In the genomic region with DNA sequence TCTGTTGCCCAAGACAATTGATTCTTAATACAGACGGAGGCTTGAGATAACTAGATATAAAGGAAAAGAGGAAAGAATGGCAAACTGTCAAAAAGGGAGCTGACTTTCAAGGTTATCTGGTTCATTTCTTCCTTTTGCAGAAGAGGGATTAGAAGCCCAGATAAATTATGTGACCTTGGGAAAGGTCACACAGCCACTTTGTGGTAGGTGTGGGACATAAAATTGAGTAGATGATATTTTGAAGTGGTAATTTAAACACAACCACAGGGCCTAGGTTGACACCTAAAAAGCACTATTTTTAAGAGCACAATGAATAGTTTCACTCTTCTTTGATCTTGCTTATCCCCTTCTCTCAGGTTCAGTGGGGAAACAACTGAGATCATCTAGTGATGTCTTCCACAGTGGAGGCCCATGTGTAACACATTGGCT, we compare ENCODE assay signal across 11 cellular contexts. TPM values are rescaled to one million over a fixed set of nuclear protein-coding genes. Genes with fewer than 3 reads are reported as not detected.
DNase-seq lines count a peak whose midpoint lies in the region; ATAC-seq and TF ChIP-seq lines count a peak whose summit lies in the region.
"Had no signal": no experiment of that assay in that cellular context is flagged by ENCODE, and none has a peak within 500 bp of the region (broad histone marks: within the 10 kb centered on the region; RNA-seq: fewer than 3 reads in every experiment).

No MANE protein-coding gene starts in this region.

- no peaks in the 10 kb centered on the region for H3K27me3 Mint-ChIP-seq in dendritic cell treated with granulocyte-macrophage colony-stimulating factor and Interleukin-4, amounts not matched to agents 40 ng/mL and 50 ng/mL, for 4 days

- no peak for TF ChIP-seq POLR2A in gastrocnemius medialis (IDR thresholded peaks at IDR 0.05)

- peak; percentile 52 for ATAC-seq in GM21381 (IDR thresholded peaks at IDR 0.05; ENCODE audit: unreplicated experiment)
- no peak for ATAC-seq in Right ventricle myocardium superior (ENCODE audit: poor library complexity)
- ATAC-seq in gastrocnemius medialis, result no peak

- H3K36me3 ChIP-seq in GM06990 (ENCODE audit: control insufficient read depth, insufficient read depth, low read length) (no peaks in the 10 kb centered on the region), gastrocnemius medialis (no peaks in the 10 kb centered on the region)

- no peaks in the 10 kb centered on the region for H3K9me3 Mint-ChIP-seq in dendritic cell treated with granulocyte-macrophage colony-stimulating factor and Interleukin-4, amounts not matched to agents 40 ng/mL and 50 ng/mL, for 4 days

- H3K27ac ChIP-seq in coronary artery (no peak overlapping the region), gastrocnemius medialis (peak overlapping the region in 2 of 4 donors; percentile 36 to 65)
- H3K27ac ChIP-seq: parathyroid adenoma had no signal

- H3K27me3 ChIP-seq in GM06990 (replicated peaks; ENCODE audit: control insufficient read depth, insufficient read depth, low read length) (no peaks in the 10 kb centered on the region), gastrocnemius medialis (no peaks in the 10 kb centered on the region)

- TF ChIP-seq CTCF in GM06990 (IDR thresholded peaks at IDR 0.05; ENCODE audit: insufficient read depth, low read length, poor library complexity, severe bottlenecking) (no peak), coronary artery (IDR thresholded peaks at IDR 0.05) (no peak), gastrocnemius medialis (IDR thresholded peaks at IDR 0.05 in 4 of 5, conservative IDR thresholded peaks at IDR 0.05 in 1 of 5) (no peak)

- H3K9me3 ChIP-seq in gastrocnemius medialis, result peaks cover 0 to 6% (median 6%) of the 10 kb centered on the region in 3 donors

- in situ Hi-C loops in gastrocnemius medialis (cut with MboI; ENCODE audit: low sequenced_read_pairs in 4 of 4), result no loop called here

- H3K4me1 Mint-ChIP-seq in dendritic cell treated with granulocyte-macrophage colony-stimulating factor and Interleukin-4, amounts not matched to agents 40 ng/mL and 50 ng/mL, for 4 days (ENCODE audit: low read depth), result peaks cover 10% of the 10 kb centered on the region

- H3K4me3 ChIP-seq in GM06990 (replicated peaks; ENCODE audit: low read depth, low read length), result no peak overlapping the region
- H3K4me3 ChIP-seq in Jurkat, Clone E6-1 (ENCODE audit: low read length), result peak overlapping the region; percentile 32
- H3K4me3 ChIP-seq in coronary artery, result no peak overlapping the region
- H3K4me3 ChIP-seq in gastrocnemius medialis, result no peak overlapping the region

- no peaks in the 10 kb centered on the region for H3K36me3 Mint-ChIP-seq in dendritic cell treated with granulocyte-macrophage colony-stimulating factor and Interleukin-4, amounts not matched to agents 40 ng/mL and 50 ng/mL, for 4 days (ENCODE audit: low read depth)

- intact Hi-C loops in dendritic cell treated with granulocyte-macrophage colony-stimulating factor and Interleukin-4, amounts not matched to agents 40 ng/mL and 50 ng/mL, for 4 days (cut with micrococcal nuclease), result no loop called here
- intact Hi-C loops in Right ventricle myocardium superior (cut with DNase I) (no loop called here), gastrocnemius medialis (cut with DNase I; ENCODE audit: low total_unique reads) (no loop called here)

- peaks cover 0 to 36% of the 10 kb centered on the region in 2 donors for H3K4me1 ChIP-seq in gastrocnemius medialis
- H3K4me1 ChIP-seq: parathyroid adenoma had no signal

- H3K4me3 Mint-ChIP-seq in dendritic cell treated with granulocyte-macrophage colony-stimulating factor and Interleukin-4, amounts not matched to agents 40 ng/mL and 50 ng/mL, for 4 days, result no peak overlapping the region

- DNase-seq in GM06990 (ENCODE audit: extremely low read depth, insufficient read length), result peak; percentile 51
- peak; percentile 94 for DNase-seq in Jurkat, Clone E6-1 (ENCODE audit: low read depth, low spot score)
- no peak for DNase-seq in coronary artery (ENCODE audit: low spot score)
- no peak for DNase-seq in Right ventricle myocardium superior
- no peak for DNase-seq in gastrocnemius medialis
- DNase-seq in retina, result no peak
- DNase-seq: DMS53, GOT3 had no signal

- peak overlapping the region; percentile 47 for H3K27ac Mint-ChIP-seq in dendritic cell treated with granulocyte-macrophage colony-stimulating factor and Interleukin-4, amounts not matched to agents 40 ng/mL and 50 ng/mL, for 4 days

RNA-seq across cellular contexts. Expression of gene KIAA0040, which starts 16.9 kb away (rescaled TPM):
- polyA plus RNA-seq in Jurkat, Clone E6-1 (2012; ENCODE audit: insufficient read depth, insufficient read length), result 3.7 TPM
- 15.4 TPM for total RNA-seq in Right ventricle myocardium superior
- total RNA-seq in gastrocnemius medialis, result 10 to 100 TPM; 17.5 to 33.1 (median 19.5) TPM

Comparison
In these comparisons a context has a peak if more than half of its experiments do, and no peak if none do; other contexts are left out.
1. DNase-seq: peak in GM06990 (single experiment) and Jurkat, Clone E6-1 (single experiment); none in coronary artery (single experiment), Right ventricle myocardium superior (single experiment), gastrocnemius medialis (0 of 2) and retina (single experiment).